ENCODE assay signal across 8 cellular contexts in the genomic region with DNA sequence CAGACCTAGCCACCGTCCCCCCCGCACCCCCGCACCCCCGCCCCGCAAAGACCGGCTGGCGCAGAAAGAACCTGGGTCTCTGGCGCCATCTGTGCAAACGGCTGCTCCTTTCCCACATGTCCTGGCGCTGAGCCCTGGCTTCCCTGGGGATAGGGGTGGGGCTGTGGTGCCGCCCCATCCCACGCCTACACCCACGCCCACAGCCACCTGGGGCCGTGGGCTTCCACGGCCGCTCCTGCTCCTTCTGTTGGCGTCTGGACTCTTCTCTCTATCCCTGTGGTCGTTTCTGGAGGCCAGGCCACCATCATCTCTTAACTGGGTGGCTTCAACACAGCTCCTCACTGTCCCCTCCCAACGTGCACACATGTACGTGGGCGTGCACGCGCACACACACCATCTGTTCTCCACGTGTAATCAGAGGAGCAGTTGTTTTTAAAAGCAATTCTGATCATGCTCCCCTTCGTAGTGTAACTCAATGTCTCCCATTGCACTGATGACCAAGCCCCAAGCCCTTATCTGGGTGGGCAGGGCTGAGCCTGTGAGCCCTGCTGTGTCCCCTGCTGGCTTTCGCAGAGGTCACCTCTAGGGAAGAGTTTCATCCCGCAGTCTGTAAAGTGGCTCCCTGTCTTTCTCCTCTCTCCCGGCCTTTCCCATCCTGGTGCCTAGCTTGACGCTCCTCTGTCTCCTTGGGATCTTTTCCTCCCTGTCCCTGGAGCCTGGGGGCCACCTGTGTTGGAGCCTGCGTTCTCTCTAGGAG. TPM values are rescaled to one million over a fixed set of nuclear protein-coding genes. Genes with fewer than 3 reads are reported as not detected.
DNase-seq lines count a peak whose midpoint lies in the region; ATAC-seq and TF ChIP-seq lines count a peak whose summit lies in the region.

No MANE protein-coding gene starts in this region.

- H3K4me1 ChIP-seq in OCI-LY3 (ENCODE audit: low read length) = peaks cover 56% of the 10 kb centered on the region

- peaks cover 96% of the 10 kb centered on the region for H3K79me2 ChIP-seq in OCI-LY3 (ENCODE audit: low read length)

- H3K4me2 ChIP-seq in OCI-LY3 (ENCODE audit: low read length) = peak overlapping the region; percentile 25

- peaks cover 64% of the 10 kb centered on the region for H3K36me3 ChIP-seq in OCI-LY3 (replicated peaks; ENCODE audit: low read depth, low read length)

- H3K9me3 ChIP-seq in OCI-LY3 (ENCODE audit: insufficient read depth, low read length) = no peaks in the 10 kb centered on the region

- intact Hi-C loops in sciatic nerve (cut with DNase I) = no loop called here

- no peak overlapping the region for H2AFZ ChIP-seq in OCI-LY3 (ENCODE audit: low read depth, low read length)

- no peak for TF ChIP-seq CTCF in OCI-LY3 (IDR thresholded peaks at IDR 0.05; ENCODE audit: low read depth, low read length)

- H4K20me1 ChIP-seq in OCI-LY3 (ENCODE audit: insufficient read depth, low read length) = peaks cover 15% of the 10 kb centered on the region

- DNase-seq in NCI-H748 (lab: John Stamatoyannopoulos, UW; ENCODE audit: unreplicated experiment) = peak; percentile 51
- DNase-seq in NCI-H748 treated with DMSO at 0.1 percent for 48 hours (lab: John Stamatoyannopoulos, UW) = no peak
- no peak for DNase-seq in sciatic nerve (ENCODE audit: low spot score)
- no peak for DNase-seq in stimulated activated CD4-positive, alpha-beta T cell treated with anti-CD3 and anti-CD28 coated beads, Interleukin-2, amount 100 ng/mL, for 48 hours
- no peak for DNase-seq in midbrain (lab: John Stamatoyannopoulos, UW)
- no peak for DNase-seq in DMS79 (lab: John Stamatoyannopoulos, UW)

- no peak overlapping the region for H3K4me3 ChIP-seq in OCI-LY3 (ENCODE audit: low read length)

- peak overlapping the region; percentile 47; the same call in 1 of the 2 replicates for H3K9ac ChIP-seq in OCI-LY3 (ENCODE audit: low read length)

- peak; percentile 27 for ATAC-seq in esophagus mucosa
- ATAC-seq in sciatic nerve = peak; percentile 31

- H3K27me3 ChIP-seq in OCI-LY3 (ENCODE audit: low read depth, low read length) = no peaks in the 10 kb centered on the region

- H3K27ac ChIP-seq in OCI-LY3 (ENCODE audit: low read length) = peak overlapping the region; percentile 95

RNA-seq across cellular contexts. Expression of a gene that starts 31.9 kb away (rescaled TPM):
- total RNA-seq in esophagus mucosa = 67.0 TPM
- total RNA-seq in sciatic nerve = 0.13 TPM

Comparison
In these comparisons a context has a peak if more than half of its experiments do, and no peak if none do; other contexts are left out.
1. RNA of a gene that starts 31.9 kb away (total RNA-seq): 67.0 TPM in esophagus mucosa (single experiment); 0.13 TPM in sciatic nerve (single experiment); every median in the first group is over 10 times any median in the second.